8 cellular contexts compared by ENCODE assay signal in genomic region chr1:212218911-212219310, GRCh38.
DNase-seq lines count a peak whose midpoint lies in the region; ATAC-seq, FAIRE-seq and TF ChIP-seq lines count a peak whose summit lies in the region.

No MANE protein-coding gene starts in this region.

- peak; percentile 89 for FAIRE-seq in GM19239 (lab: Jason Lieb, UNC)

- H3K4me3 ChIP-seq in astrocyte of the spinal cord (ENCODE audit: low read depth, low read length) (no peak overlapping the region), upper lobe of left lung (no peak overlapping the region), esophagus muscularis mucosa (no peak overlapping the region)

- H3K27me3 ChIP-seq in upper lobe of left lung = no peaks in the 10 kb centered on the region
- H3K27me3 ChIP-seq in esophagus muscularis mucosa = no peaks in the 10 kb centered on the region

- H3K27ac ChIP-seq in upper lobe of left lung = peak overlapping the region in 3 of 4 donors; percentile 14 to 65 (median 49)
- peak overlapping the region in 1 of 4 donors; percentile 21 for H3K27ac ChIP-seq in esophagus muscularis mucosa (replicated peaks in 1 of 4)

- in situ Hi-C loops in astrocyte of the spinal cord (cut with HindIII; ENCODE audit: low sequenced_read_pairs) = no loop called here

- H3K4me1 ChIP-seq in upper lobe of left lung (peaks cover 15 to 38% (median 21%) of the 10 kb centered on the region in 4 donors), esophagus muscularis mucosa (peaks cover 0 to 5% (median 0%) of the 10 kb centered on the region in 4 donors)

- H3K9me3 ChIP-seq in upper lobe of left lung (no peaks in the 10 kb centered on the region), esophagus muscularis mucosa (no peaks in the 10 kb centered on the region)

- H3K36me3 ChIP-seq in upper lobe of left lung = no peaks in the 10 kb centered on the region
- H3K36me3 ChIP-seq in esophagus muscularis mucosa = no peaks in the 10 kb centered on the region

- ATAC-seq in HG03159 (IDR thresholded peaks at IDR 0.05; ENCODE audit: unreplicated experiment) = peak; percentile 95
- ATAC-seq in upper lobe of left lung (ENCODE audit: low FRiP score in 2 of 2) = no peak

- 8 to 35% methylated on average over 2 of the region's 2 CpGs for WGBS in upper lobe of left lung, 2 donors
- 58% methylated on average over 2 of the region's 2 CpGs for WGBS in esophagus muscularis mucosa

- TF ChIP-seq POLR2A in upper lobe of left lung (IDR thresholded peaks at IDR 0.05) (no peak), esophagus muscularis mucosa (IDR thresholded peaks at IDR 0.05; ENCODE audit: low read depth) (no peak)

- intact Hi-C loops in esophagus muscularis mucosa (cut with DNase I) = no loop called here

- DNase-seq in AG20443 (ENCODE audit: low spot score) = peak; percentile 82
- DNase-seq in GM19239 (ENCODE audit: insufficient read length, low spot score) = peak; percentile 44
- DNase-seq in astrocyte of the spinal cord (ENCODE audit: low read depth, low spot score) = peak; percentile 81
- no peak for DNase-seq in upper lobe of left lung
- DNase-seq in esophagus muscularis mucosa (ENCODE audit: extremely low spot score) = no peak
- no peak for DNase-seq in NCI-H748 (lab: John Stamatoyannopoulos, UW; ENCODE audit: unreplicated experiment)
- DNase-seq in NCI-H2196 (lab: John Stamatoyannopoulos, UW; ENCODE audit: unreplicated experiment) = no peak

- no peak for TF ChIP-seq EP300 in upper lobe of left lung (IDR thresholded peaks at IDR 0.05)
- TF ChIP-seq EP300 in esophagus muscularis mucosa (IDR thresholded peaks at IDR 0.05) = no peak

- no peak for TF ChIP-seq CTCF in astrocyte of the spinal cord (IDR thresholded peaks at IDR 0.05; ENCODE audit: low read depth, low read length)
- TF ChIP-seq CTCF in upper lobe of left lung (IDR thresholded peaks at IDR 0.05) = no peak
- TF ChIP-seq CTCF in esophagus muscularis mucosa (IDR thresholded peaks at IDR 0.05) = no peak

Comparison
In these comparisons a context has a peak if more than half of its experiments do, and no peak if none do; other contexts are left out.
1. DNase-seq: peak in AG20443 (single experiment), GM19239 (single experiment) and astrocyte of the spinal cord (single experiment); none in upper lobe of left lung (0 of 2), esophagus muscularis mucosa (single experiment), NCI-H748 (single experiment) and NCI-H2196 (single experiment).